In the genomic region with DNA sequence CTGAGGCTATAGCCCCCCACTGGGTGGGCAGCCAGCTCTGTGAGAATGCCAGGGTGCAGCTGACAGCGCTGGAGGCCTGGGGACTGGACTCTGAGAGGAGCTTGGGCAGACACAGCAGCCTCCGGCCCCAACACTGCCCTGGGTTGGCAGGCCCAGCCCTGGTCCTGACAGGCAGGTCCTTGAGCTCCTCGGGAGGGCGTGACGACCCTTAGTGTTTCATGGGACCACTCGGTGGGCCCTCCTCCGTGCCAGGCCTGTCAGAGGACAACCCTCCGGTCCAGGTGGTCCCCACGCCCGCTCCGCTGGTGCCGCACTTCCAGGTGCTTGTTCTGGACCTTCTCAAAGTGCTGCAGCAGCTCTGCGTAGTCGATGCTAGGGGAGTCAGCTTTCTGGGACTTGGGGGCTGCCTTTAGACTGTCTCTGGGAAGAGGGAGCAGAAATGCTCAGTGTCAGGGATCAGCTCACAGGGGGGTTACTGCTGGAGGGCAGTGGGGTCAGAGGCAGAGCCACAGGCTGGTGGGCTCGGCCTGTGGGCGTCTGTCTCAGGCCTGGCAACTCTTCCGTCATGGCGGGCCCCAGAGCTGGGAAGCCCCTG, we compare ENCODE assay signal across 1 cellular context.
TF ChIP-seq lines count a peak whose summit lies in the region.

No MANE protein-coding gene starts in this region.

TF ChIP-seq in GM23338, 12 proteins besides CTCF, POLR2A, EP300 and RAD21:
- TF ChIP-seq, protein P1, sequence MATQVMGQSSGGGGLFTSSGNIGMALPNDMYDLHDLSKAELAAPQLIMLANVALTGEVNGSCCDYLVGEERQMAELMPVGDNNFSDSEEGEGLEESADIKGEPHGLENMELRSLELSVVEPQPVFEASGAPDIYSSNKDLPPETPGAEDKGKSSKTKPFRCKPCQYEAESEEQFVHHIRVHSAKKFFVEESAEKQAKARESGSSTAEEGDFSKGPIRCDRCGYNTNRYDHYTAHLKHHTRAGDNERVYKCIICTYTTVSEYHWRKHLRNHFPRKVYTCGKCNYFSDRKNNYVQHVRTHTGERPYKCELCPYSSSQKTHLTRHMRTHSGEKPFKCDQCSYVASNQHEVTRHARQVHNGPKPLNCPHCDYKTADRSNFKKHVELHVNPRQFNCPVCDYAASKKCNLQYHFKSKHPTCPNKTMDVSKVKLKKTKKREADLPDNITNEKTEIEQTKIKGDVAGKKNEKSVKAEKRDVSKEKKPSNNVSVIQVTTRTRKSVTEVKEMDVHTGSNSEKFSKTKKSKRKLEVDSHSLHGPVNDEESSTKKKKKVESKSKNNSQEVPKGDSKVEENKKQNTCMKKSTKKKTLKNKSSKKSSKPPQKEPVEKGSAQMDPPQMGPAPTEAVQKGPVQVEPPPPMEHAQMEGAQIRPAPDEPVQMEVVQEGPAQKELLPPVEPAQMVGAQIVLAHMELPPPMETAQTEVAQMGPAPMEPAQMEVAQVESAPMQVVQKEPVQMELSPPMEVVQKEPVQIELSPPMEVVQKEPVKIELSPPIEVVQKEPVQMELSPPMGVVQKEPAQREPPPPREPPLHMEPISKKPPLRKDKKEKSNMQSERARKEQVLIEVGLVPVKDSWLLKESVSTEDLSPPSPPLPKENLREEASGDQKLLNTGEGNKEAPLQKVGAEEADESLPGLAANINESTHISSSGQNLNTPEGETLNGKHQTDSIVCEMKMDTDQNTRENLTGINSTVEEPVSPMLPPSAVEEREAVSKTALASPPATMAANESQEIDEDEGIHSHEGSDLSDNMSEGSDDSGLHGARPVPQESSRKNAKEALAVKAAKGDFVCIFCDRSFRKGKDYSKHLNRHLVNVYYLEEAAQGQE (IDR thresholded peaks at IDR 0.05; ENCODE audit: unreplicated experiment) = no peak
- no peak for TF ChIP-seq ZNF114 (CRISPR knock-in tag; IDR thresholded peaks at IDR 0.05)
- no peak for TF ChIP-seq EZH2 (IDR thresholded peaks at IDR 0.05; ENCODE audit: low read depth, unreplicated experiment)
- TF ChIP-seq NANOG (IDR thresholded peaks at IDR 0.05; ENCODE audit: borderline replicate concordance) = no peak
- TF ChIP-seq CREB1 (CRISPR knock-in tag; IDR thresholded peaks at IDR 0.05; ENCODE audit: low read depth) = no peak
- TF ChIP-seq JUNB (IDR thresholded peaks at IDR 0.05; ENCODE audit: unreplicated experiment) = no peak
- TF ChIP-seq POLR2AphosphoS5 (IDR thresholded peaks at IDR 0.05; ENCODE audit: low read depth) = no peak
- TF ChIP-seq STAT1 (IDR thresholded peaks at IDR 0.05; ENCODE audit: unreplicated experiment) = no peak
- TF ChIP-seq, protein P2, sequence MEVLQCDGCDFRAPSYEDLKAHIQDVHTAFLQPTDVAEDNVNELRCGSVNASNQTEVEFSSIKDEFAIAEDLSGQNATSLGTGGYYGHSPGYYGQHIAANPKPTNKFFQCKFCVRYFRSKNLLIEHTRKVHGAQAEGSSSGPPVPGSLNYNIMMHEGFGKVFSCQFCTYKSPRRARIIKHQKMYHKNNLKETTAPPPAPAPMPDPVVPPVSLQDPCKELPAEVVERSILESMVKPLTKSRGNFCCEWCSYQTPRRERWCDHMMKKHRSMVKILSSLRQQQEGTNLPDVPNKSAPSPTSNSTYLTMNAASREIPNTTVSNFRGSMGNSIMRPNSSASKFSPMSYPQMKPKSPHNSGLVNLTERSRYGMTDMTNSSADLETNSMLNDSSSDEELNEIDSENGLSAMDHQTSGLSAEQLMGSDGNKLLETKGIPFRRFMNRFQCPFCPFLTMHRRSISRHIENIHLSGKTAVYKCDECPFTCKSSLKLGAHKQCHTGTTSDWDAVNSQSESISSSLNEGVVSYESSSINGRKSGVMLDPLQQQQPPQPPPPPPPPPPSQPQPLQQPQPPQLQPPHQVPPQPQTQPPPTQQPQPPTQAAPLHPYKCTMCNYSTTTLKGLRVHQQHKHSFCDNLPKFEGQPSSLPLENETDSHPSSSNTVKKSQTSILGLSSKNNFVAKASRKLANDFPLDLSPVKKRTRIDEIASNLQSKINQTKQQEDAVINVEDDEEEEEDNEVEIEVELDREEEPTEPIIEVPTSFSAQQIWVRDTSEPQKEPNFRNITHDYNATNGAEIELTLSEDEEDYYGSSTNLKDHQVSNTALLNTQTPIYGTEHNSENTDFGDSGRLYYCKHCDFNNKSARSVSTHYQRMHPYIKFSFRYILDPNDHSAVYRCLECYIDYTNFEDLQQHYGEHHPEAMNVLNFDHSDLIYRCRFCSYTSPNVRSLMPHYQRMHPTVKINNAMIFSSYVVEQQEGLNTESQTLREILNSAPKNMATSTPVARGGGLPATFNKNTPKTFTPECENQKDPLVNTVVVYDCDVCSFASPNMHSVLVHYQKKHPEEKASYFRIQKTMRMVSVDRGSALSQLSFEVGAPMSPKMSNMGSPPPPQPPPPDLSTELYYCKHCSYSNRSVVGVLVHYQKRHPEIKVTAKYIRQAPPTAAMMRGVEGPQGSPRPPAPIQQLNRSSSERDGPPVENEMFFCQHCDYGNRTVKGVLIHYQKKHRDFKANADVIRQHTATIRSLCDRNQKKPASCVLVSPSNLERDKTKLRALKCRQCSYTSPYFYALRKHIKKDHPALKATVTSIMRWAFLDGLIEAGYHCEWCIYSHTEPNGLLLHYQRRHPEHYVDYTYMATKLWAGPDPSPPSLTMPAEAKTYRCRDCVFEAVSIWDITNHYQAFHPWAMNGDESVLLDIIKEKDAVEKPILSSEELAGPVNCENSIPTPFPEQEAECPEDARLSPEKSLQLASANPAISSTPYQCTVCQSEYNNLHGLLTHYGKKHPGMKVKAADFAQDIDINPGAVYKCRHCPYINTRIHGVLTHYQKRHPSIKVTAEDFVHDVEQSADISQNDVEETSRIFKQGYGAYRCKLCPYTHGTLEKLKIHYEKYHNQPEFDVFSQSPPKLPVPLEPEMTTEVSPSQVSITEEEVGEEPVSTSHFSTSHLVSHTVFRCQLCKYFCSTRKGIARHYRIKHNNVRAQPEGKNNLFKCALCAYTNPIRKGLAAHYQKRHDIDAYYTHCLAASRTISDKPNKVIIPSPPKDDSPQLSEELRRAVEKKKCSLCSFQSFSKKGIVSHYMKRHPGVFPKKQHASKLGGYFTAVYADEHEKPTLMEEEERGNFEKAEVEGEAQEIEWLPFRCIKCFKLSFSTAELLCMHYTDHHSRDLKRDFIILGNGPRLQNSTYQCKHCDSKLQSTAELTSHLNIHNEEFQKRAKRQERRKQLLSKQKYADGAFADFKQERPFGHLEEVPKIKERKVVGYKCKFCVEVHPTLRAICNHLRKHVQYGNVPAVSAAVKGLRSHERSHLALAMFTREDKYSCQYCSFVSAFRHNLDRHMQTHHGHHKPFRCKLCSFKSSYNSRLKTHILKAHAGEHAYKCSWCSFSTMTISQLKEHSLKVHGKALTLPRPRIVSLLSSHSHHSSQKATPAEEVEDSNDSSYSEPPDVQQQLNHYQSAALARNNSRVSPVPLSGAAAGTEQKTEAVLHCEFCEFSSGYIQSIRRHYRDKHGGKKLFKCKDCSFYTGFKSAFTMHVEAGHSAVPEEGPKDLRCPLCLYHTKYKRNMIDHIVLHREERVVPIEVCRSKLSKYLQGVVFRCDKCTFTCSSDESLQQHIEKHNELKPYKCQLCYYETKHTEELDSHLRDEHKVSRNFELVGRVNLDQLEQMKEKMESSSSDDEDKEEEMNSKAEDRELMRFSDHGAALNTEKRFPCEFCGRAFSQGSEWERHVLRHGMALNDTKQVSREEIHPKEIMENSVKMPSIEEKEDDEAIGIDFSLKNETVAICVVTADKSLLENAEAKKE (CRISPR knock-in tag; IDR thresholded peaks at IDR 0.05) = no peak
- no peak for TF ChIP-seq EZH2phosphoT487 (IDR thresholded peaks at IDR 0.05; ENCODE audit: unreplicated experiment)
- no peak for TF ChIP-seq ZNF331 (CRISPR knock-in tag; IDR thresholded peaks at IDR 0.05; ENCODE audit: low read depth)
- TF ChIP-seq, protein P3, sequence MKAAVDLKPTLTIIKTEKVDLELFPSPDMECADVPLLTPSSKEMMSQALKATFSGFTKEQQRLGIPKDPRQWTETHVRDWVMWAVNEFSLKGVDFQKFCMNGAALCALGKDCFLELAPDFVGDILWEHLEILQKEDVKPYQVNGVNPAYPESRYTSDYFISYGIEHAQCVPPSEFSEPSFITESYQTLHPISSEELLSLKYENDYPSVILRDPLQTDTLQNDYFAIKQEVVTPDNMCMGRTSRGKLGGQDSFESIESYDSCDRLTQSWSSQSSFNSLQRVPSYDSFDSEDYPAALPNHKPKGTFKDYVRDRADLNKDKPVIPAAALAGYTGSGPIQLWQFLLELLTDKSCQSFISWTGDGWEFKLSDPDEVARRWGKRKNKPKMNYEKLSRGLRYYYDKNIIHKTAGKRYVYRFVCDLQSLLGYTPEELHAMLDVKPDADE (IDR thresholded peaks at IDR 0.05) = no peak
